ENCODE assay signal across 25 cellular contexts in genomic region chr3:115855911-115856310, GRCh38.
DNase-seq lines count a peak whose midpoint lies in the region; ATAC-seq, FAIRE-seq and TF ChIP-seq lines count a peak whose summit lies in the region.
"Had no signal": no experiment of that assay in that cellular context is flagged by ENCODE, and none has a peak within 500 bp of the region (broad histone marks: within the 10 kb centered on the region; RNA-seq: fewer than 3 reads in every experiment).

No MANE protein-coding gene starts in this region.

- H3K79me1 ChIP-seq in trophoblast cell (ENCODE audit: low read length) = no peaks in the 10 kb centered on the region

- no peak overlapping the region for H3K14ac ChIP-seq in trophoblast cell (ENCODE audit: low read length)

- no peak overlapping the region for H2BK12ac ChIP-seq in trophoblast cell (ENCODE audit: low read length)

- no peak overlapping the region for H3K4me2 ChIP-seq in trophoblast cell (ENCODE audit: low read length)
- H3K4me2 ChIP-seq in HepG2 (ENCODE audit: low read depth, low read length) = no peak overlapping the region
- H3K4me2 ChIP-seq: hepatocyte had no signal

- no peak overlapping the region for H2BK120ac ChIP-seq in trophoblast cell (ENCODE audit: insufficient read depth, low read length, poor library complexity)

- peak; percentile 42 for DNase-seq in AG20443 (ENCODE audit: low spot score)
- peak; percentile 12 for DNase-seq in LHCN-M2 (ENCODE audit: low read depth)
- DNase-seq in epithelial cell of esophagus (ENCODE audit: low read depth) = peak; percentile 6
- DNase-seq in trophoblast cell = peak; percentile 3 to 5
- DNase-seq in GM12892 (ENCODE audit: insufficient read length) = no peak
- no peak for DNase-seq in activated CD4-positive, alpha-beta T cell treated with anti-CD3 and anti-CD28 coated beads, Interleukin-2, amount 50 U/mL, for 1 hour
- no peak for DNase-seq in HepG2 (ENCODE audit: low spot score)
- DNase-seq: activated CD4-positive, alpha-beta T cell treated with anti-CD3 and anti-CD28 coated beads, Interleukin-2, amount 10 ng/mL, durations not matched to agents 7 days and 5 days; activated naive CD4-positive, alpha-beta T cell treated with anti-CD3 and anti-CD28 coated beads, Interleukin-2, amount 10 ng/mL, durations not matched to agents 7 days and 5 days; CD4-positive, alpha-beta T cell; DMS 273 treated with DMSO at 0.1 percent for 48 hours; gastrocnemius medialis; GDM1; naive thymus-derived CD4-positive, alpha-beta T cell; NCI-H1105 treated with DMSO at 0.1 percent for 48 hours; NCI-H2029 treated with DMSO at 0.1 percent for 48 hours; NCI-H2227 treated with DMSO at 0.1 percent for 48 hours; NCI-H748 treated with DMSO at 0.1 percent for 48 hours; occipital lobe; stimulated activated CD4-positive, alpha-beta T cell treated with anti-CD3 and anti-CD28 coated beads, Interleukin-2, amount 100 ng/mL, for 24 hours had no signal

- H3K23ac ChIP-seq in trophoblast cell (ENCODE audit: low read length) = no peak overlapping the region

- H4K20me1 ChIP-seq in HepG2 (ENCODE audit: insufficient read depth, low read length) = no peaks in the 10 kb centered on the region

- no peak overlapping the region for H3K27ac ChIP-seq in trophoblast cell (ENCODE audit: low read depth, low read length)
- no peak overlapping the region for H3K27ac ChIP-seq in HepG2 (ENCODE audit: extremely low read length, insufficient read depth, low read length)
- H3K27ac ChIP-seq: gastrocnemius medialis, hepatocyte, HL-60, skin epidermis had no signal

- H3K9me3 ChIP-seq in trophoblast cell (ENCODE audit: insufficient read depth, low read depth, low read length) = no peaks in the 10 kb centered on the region
- no peaks in the 10 kb centered on the region for H3K9me3 ChIP-seq in HepG2 (ENCODE audit: low read length)
- H3K9me3 ChIP-seq: gastrocnemius medialis had no signal

- no peak overlapping the region for H3K18ac ChIP-seq in trophoblast cell (ENCODE audit: low read length)

- FAIRE-seq in GM12892 (lab: Jason Lieb, UNC) = no peak
- no peak for FAIRE-seq in HepG2 (lab: Jason Lieb, UNC)
- FAIRE-seq: H54 had no signal

- WGBS in trophoblast cell (ENCODE audit: extremely low coverage, insufficient coverage, insufficient read length) = no CpG with 5 or more reads among the region's 1 CpG
- WGBS in HepG2 (ENCODE audit: low lambda C conversion rate) = 94% methylated on average over 1 of the region's 1 CpG

- H2AFZ ChIP-seq in trophoblast cell (ENCODE audit: insufficient read depth, low read length, poor library complexity) (no peak overlapping the region), HepG2 (ENCODE audit: low read length) (no peak overlapping the region)
- H2AFZ ChIP-seq: hepatocyte had no signal

- POLR2A ChIA-PET in HepG2 (lab: Yijun Ruan, JAX) = no interaction called here

- H3K4ac ChIP-seq in trophoblast cell (ENCODE audit: low read depth, low read length) = no peak overlapping the region

- no peaks in the 10 kb centered on the region for H3K36me3 ChIP-seq in trophoblast cell (ENCODE audit: control insufficient read depth in 1 of 2, insufficient read depth in 2 of 2, low read length in 2 of 2)
- H3K36me3 ChIP-seq in HepG2 (replicated peaks in 1 of 2; ENCODE audit: control insufficient read depth in 1 of 2, insufficient read depth in 2 of 2, low read length in 2 of 2) = no peaks in the 10 kb centered on the region
- H3K36me3 ChIP-seq: gastrocnemius medialis had no signal

- TF ChIP-seq RAD21 in HepG2 (CRISPR knock-in tag; IDR thresholded peaks at IDR 0.05) = no peak

- no peak overlapping the region for H3K9ac ChIP-seq in trophoblast cell (ENCODE audit: low read length)
- H3K9ac ChIP-seq in HepG2 (ENCODE audit: insufficient read depth, low read depth, low read length) = no peak overlapping the region

- H4K12ac ChIP-seq in trophoblast cell (ENCODE audit: low read depth, low read length) = no peak overlapping the region

- intact Hi-C loops in HepG2 (cut with micrococcal nuclease; ENCODE audit: unreplicated experiment) = no loop called here

- H2AK5ac ChIP-seq in trophoblast cell (ENCODE audit: low read length) = no peak overlapping the region

- in situ Hi-C loops in HepG2 (cut with HindIII; ENCODE audit: extremely low pct_ligation_motif_present, low pct_unique_long_range_greater_than_20kb) = no loop called here

- H3K79me2 ChIP-seq in trophoblast cell (ENCODE audit: control insufficient read depth, insufficient read depth, low read length, poor library complexity) (no peaks in the 10 kb centered on the region), HepG2 (ENCODE audit: insufficient read depth, low read length) (no peaks in the 10 kb centered on the region)
- H3K79me2 ChIP-seq: hepatocyte had no signal

- no peak overlapping the region for H4K91ac ChIP-seq in trophoblast cell (ENCODE audit: low read depth, low read length)

- no peak for TF ChIP-seq POLR2A in GM12892 (IDR thresholded peaks at IDR 0.05; ENCODE audit: low read depth, low read length)
- no peak for TF ChIP-seq POLR2A in HepG2 (IDR thresholded peaks at IDR 0.05; ENCODE audit: insufficient read depth in 1 of 2, low read depth in 2 of 2, low read length in 2 of 2)

- no peak for TF ChIP-seq CTCF in epithelial cell of esophagus (IDR thresholded peaks at IDR 0.05; ENCODE audit: insufficient read depth, low read depth, low read length, missing control alignments)
- TF ChIP-seq CTCF in HepG2 (CRISPR knock-in tag; IDR thresholded peaks at IDR 0.05) = no peak

- CTCF ChIA-PET in HepG2 (lab: Yijun Ruan, JAX; ENCODE audit: low intra/inter-chr PET ratio, low total read pairs) = no interaction called here

- H3K4me3 ChIP-seq in epithelial cell of esophagus (ENCODE audit: low read length) (no peak overlapping the region), trophoblast cell (ENCODE audit: low read depth, low read length) (no peak overlapping the region), HepG2 (replicated peaks in 1 of 3; ENCODE audit: insufficient read depth in 1 of 3, low read depth in 2 of 3, low read length in 3 of 3) (no peak overlapping the region)
- H3K4me3 ChIP-seq: gastrocnemius medialis, hepatocyte, skin epidermis had no signal

- ATAC-seq in HepG2 = no peak
- ATAC-seq: gastrocnemius medialis; left lobe of liver; naive thymus-derived CD4-positive, alpha-beta T cell had no signal

- no peaks in the 10 kb centered on the region for H3K4me1 ChIP-seq in trophoblast cell (ENCODE audit: control insufficient read depth in 1 of 2, insufficient read depth in 2 of 2, low read length in 2 of 2)
- H3K4me1 ChIP-seq in HepG2 (ENCODE audit: insufficient read depth, low read length) = peaks cover 25% of the 10 kb centered on the region
- H3K4me1 ChIP-seq: gastrocnemius medialis had no signal

- no peak overlapping the region for H2BK5ac ChIP-seq in trophoblast cell (ENCODE audit: low read depth, low read length, poor library complexity)

- no peak for TF ChIP-seq EP300 in HepG2 (IDR thresholded peaks at IDR 0.05; ENCODE audit: low read depth in 2 of 2, low read length in 2 of 2)
- TF ChIP-seq EP300 in HepG2 (CRISPR knock-in tag; IDR thresholded peaks at IDR 0.05; ENCODE audit: borderline replicate concordance) = no peak

- no peak overlapping the region for H4K8ac ChIP-seq in trophoblast cell (ENCODE audit: low read depth, low read length)

- no TSS peak for BruUV-seq in HepG2 (replicated peaks; lab: Mats Ljungman, UMichigan)

- no peaks in the 10 kb centered on the region for H3K27me3 ChIP-seq in trophoblast cell (ENCODE audit: insufficient read depth, low read length)
- H3K27me3 ChIP-seq in HepG2 (ENCODE audit: control insufficient read depth in 1 of 2, insufficient read depth in 2 of 2, low read length in 2 of 2) = no peaks in the 10 kb centered on the region
- H3K27me3 ChIP-seq: gastrocnemius medialis, hepatocyte had no signal

TF ChIP-seq in HepG2, 621 proteins besides CTCF, POLR2A, EP300 and RAD21:
- TF ChIP-seq, protein P1, sequence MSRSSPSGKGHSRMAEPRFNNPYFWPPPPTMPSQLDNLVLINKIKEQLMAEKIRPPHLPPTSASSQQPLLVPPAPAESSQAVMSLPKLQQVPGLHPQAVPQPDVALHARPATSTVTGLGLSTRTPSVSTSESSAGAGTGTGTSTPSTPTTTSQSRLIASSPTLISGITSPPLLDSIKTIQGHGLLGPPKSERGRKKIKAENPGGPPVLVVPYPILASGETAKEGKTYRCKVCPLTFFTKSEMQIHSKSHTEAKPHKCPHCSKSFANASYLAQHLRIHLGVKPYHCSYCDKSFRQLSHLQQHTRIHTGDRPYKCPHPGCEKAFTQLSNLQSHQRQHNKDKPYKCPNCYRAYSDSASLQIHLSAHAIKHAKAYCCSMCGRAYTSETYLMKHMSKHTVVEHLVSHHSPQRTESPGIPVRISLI (CRISPR knock-in tag; IDR thresholded peaks at IDR 0.05; ENCODE audit: borderline replicate concordance) = no peak
- TF ChIP-seq ZNF230 (CRISPR knock-in tag; IDR thresholded peaks at IDR 0.05) (no peak), PHF21A (CRISPR knock-in tag; IDR thresholded peaks at IDR 0.05) (no peak)
TF ChIP-seq in HepG2: peak in this region for 0.

Comparison
In these comparisons a context has a peak if more than half of its experiments do, and no peak if none do; other contexts are left out.
1. DNase-seq: peak in AG20443 (single experiment), LHCN-M2 (single experiment), epithelial cell of esophagus (single experiment) and trophoblast cell (2 of 2); none in GM12892 (single experiment), activated CD4-positive, alpha-beta T cell treated with anti-CD3 and anti-CD28 coated beads, Interleukin-2, amount 50 U/mL, for 1 hour (single experiment) and HepG2 (single experiment).